In the genomic region with DNA sequence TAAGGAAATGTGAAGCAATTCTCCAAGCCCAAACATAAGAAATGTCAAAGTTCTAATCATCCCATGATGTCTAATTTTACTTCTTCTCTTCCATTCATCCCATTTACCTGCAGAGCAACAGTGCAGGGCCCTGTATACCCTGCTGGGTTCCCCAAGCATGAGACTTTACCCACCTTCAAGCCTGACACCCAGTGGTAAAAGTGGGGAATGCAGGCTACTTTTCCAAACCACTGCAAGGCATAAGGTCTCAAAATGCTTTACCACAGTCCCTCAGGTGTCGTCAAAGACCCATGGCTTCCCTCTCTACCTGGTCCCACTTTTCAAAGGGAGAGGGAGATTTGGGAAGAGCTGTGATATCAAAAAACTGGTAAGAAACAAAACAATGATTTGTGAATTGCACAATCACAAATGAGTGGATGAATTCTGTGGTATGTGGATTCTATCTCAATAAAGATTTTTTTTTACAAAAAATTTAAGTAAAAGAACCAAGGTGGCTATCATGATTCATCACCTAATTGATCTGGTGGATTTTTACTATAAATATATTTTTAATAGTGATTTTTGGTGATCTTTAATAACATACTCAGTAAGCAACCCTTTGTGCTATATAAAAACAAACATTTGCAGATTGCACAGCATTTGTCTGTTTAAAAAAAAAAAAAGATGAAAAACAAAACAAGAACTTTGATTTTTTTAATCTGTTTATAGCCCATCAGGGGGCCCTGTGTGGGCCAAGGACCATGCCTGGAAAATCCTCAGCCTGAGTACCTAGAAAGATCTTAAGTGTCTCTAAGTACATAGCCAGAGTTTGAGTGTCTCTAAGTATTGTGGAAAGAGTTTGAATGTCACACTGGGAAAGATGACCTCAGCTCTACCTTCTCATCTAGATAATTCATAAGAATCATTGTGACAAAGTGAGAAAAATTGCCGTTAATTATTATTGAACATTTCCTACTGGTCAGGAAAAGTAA, we compare ENCODE assay signal across 8 cellular contexts.
DNase-seq lines count a peak whose midpoint lies in the region; ATAC-seq and TF ChIP-seq lines count a peak whose summit lies in the region.

No MANE protein-coding gene starts in this region.

- H3K9me3 ChIP-seq in lower lobe of right lung (no peaks in the 10 kb centered on the region), ovary (no peaks in the 10 kb centered on the region)

- no peak for TF ChIP-seq POLR2A in ovary (IDR thresholded peaks at IDR 0.05)

- TF ChIP-seq CTCF in cardiac fibroblast (IDR thresholded peaks at IDR 0.05; ENCODE audit: low read depth, low read length) = peak; percentile 89
- peak; percentile 76 for TF ChIP-seq CTCF in lower lobe of right lung (IDR thresholded peaks at IDR 0.05)
- TF ChIP-seq CTCF in ovary (IDR thresholded peaks at IDR 0.05) = no peak

- no peak for TF ChIP-seq EP300 in ovary (IDR thresholded peaks at IDR 0.05)

- peak; percentile 71 for DNase-seq in DMS 273 (lab: John Stamatoyannopoulos, UW; ENCODE audit: unreplicated experiment)
- no peak for DNase-seq in DMS 273 treated with DMSO at 0.1 percent for 48 hours (lab: John Stamatoyannopoulos, UW)
- DNase-seq in Jurkat, Clone E6-1 (ENCODE audit: low read depth, low spot score) = peak; percentile 58
- DNase-seq in T follicular helper cell (ENCODE audit: low read depth) = peak; percentile 2
- peak; percentile 45 to 54 for DNase-seq in cardiac fibroblast (ENCODE audit: low read depth in 2 of 2)
- DNase-seq in lower lobe of right lung = no peak
- DNase-seq in stimulated activated CD8-positive, alpha-beta memory T cell treated with anti-CD3 and anti-CD28 coated beads, Interleukin-4, amount 100 ng/mL, for 24 hours (ENCODE audit: low read depth) = peak; percentile 7
- no peak for DNase-seq in ovary

- H3K36me3 ChIP-seq in lower lobe of right lung (no peaks in the 10 kb centered on the region), ovary (no peaks in the 10 kb centered on the region)

- peak; percentile 78 to 84 for ATAC-seq in lower lobe of right lung

- no peak overlapping the region for H3K27ac ChIP-seq in lower lobe of right lung
- H3K27ac ChIP-seq in ovary = no peak overlapping the region

- intact Hi-C loops in lower lobe of right lung (cut with DNase I) = no loop called here
- intact Hi-C loops in ovary (cut with DNase I) = no loop called here

- peaks cover 8% of the 10 kb centered on the region for H3K4me1 ChIP-seq in lower lobe of right lung
- H3K4me1 ChIP-seq in ovary (ENCODE audit: insufficient read depth) = no peaks in the 10 kb centered on the region

- WGBS in ovary, 3 donors = 55 to 59% (median 56%) methylated on average over 2 of the region's 2 CpGs

- H3K27me3 ChIP-seq in lower lobe of right lung (ENCODE audit: low read depth) (no peaks in the 10 kb centered on the region), ovary (no peaks in the 10 kb centered on the region)

- no peak overlapping the region for H3K4me3 ChIP-seq in Jurkat, Clone E6-1 (ENCODE audit: low read length)
- H3K4me3 ChIP-seq in cardiac fibroblast (replicated peaks in 1 of 2; ENCODE audit: low read depth in 2 of 2, low read length in 2 of 2) (no peak overlapping the region), lower lobe of right lung (no peak overlapping the region), ovary (no peak overlapping the region)

Comparison
In these comparisons a context has a peak if more than half of its experiments do, and no peak if none do; other contexts are left out.
1. DNase-seq: peak in DMS 273 (single experiment), Jurkat, Clone E6-1 (single experiment), T follicular helper cell (single experiment), cardiac fibroblast (2 of 2) and stimulated activated CD8-positive, alpha-beta memory T cell treated with anti-CD3 and anti-CD28 coated beads, Interleukin-4, amount 100 ng/mL, for 24 hours (single experiment); none in DMS 273 treated with DMSO at 0.1 percent for 48 hours (single experiment), lower lobe of right lung (single experiment) and ovary (0 of 5).
2. CTCF ChIP-seq: peak in cardiac fibroblast (single experiment) and lower lobe of right lung (single experiment); none in ovary (0 of 3).